ENCODE assay signal across 1 cellular context in genomic region chr6:26240157-26240980, GRCh38.
A peak's percentile ranks its signal among the peaks of the same experiment; 100 is the strongest.
TF ChIP-seq lines count a peak whose summit lies in the region.

No MANE protein-coding gene starts in this region.

TF ChIP-seq in GM12878, 131 proteins besides CTCF, POLR2A, EP300 and RAD21 (continued from another document):
- TF ChIP-seq ZNF687 (IDR thresholded peaks at IDR 0.05) (peak; percentile 91), FOS (IDR thresholded peaks at IDR 0.05; ENCODE audit: borderline replicate concordance, extremely low read depth, insufficient read length) (no peak), SUPT20H (IDR thresholded peaks at IDR 0.05; ENCODE audit: borderline replicate concordance, control insufficient read depth, low read depth, low read length) (no peak), PBX3 (IDR thresholded peaks at IDR 0.05; ENCODE audit: insufficient replicate concordance, low read depth, low read length) (peak; percentile 5), SRF (IDR thresholded peaks at IDR 0.05; ENCODE audit: low read depth in 2 of 2, low read length in 2 of 2) (peak; percentile 66 to 78), TCF3 (IDR thresholded peaks at IDR 0.05; ENCODE audit: borderline replicate concordance, insufficient read depth, low read depth, low read length) (peak; percentile 95; the same call in 1 of the 2 replicates), MAX (IDR thresholded peaks at IDR 0.05; ENCODE audit: low read depth, low read length) (no peak; the same call in 1 of the 2 replicates), BACH1 (IDR thresholded peaks at IDR 0.05; ENCODE audit: borderline replicate concordance) (peak; percentile 77), RB1 (IDR thresholded peaks at IDR 0.05; ENCODE audit: borderline replicate concordance) (peak; percentile 50; the same call in 1 of the 2 replicates), NKRF (conservative IDR thresholded peaks at IDR 0.05) (no peak), ETV6 (conservative IDR thresholded peaks at IDR 0.05 in 1 of 2, IDR thresholded peaks at IDR 0.05 in 1 of 2; ENCODE audit: borderline replicate concordance in 1 of 2, low read depth in 1 of 2) (peak in 1 of 2 experiments; percentile 93; a peak in 2 of 4 replicates)
